9 cellular contexts compared by ENCODE assay signal in the genomic region with DNA sequence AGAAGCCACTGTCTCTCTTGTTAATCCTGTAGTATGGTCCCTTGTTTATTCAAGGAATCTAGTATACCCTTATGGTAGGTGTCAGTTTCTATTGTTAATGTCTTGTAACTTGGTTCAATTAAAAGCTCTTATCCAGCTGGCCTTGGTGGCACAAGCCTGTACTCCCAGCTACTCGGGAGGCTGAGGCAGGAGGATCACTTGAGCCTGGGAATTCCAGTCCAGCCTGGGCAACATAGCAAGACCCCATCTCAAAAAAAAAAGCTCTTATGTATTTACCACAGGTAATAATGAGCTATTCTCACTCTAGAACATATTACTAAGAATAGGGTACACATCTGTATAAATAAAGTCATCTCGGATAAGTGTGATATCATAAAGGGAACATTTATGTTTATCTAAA. TPM values are rescaled to one million over a fixed set of nuclear protein-coding genes. Genes with fewer than 3 reads are reported as not detected.
"Had no signal": no experiment of that assay in that cellular context is flagged by ENCODE, and none has a peak within 500 bp of the region (broad histone marks: within the 10 kb centered on the region; RNA-seq: fewer than 3 reads in every experiment).

No MANE protein-coding gene starts in this region.

- H3K9me3 ChIP-seq: HAP-1 had no signal

- H3K4me1 ChIP-seq: HAP-1 had no signal

- H3K4me3 Mint-ChIP-seq: IgD-negative memory B cell had no signal

- H3K27ac ChIP-seq: GM23248 had no signal

- H3K9me3 Mint-ChIP-seq: IgD-negative memory B cell had no signal

- H3K27me3 Mint-ChIP-seq: IgD-negative memory B cell had no signal

- H3K9ac ChIP-seq: GM23248 had no signal

- FAIRE-seq: HTR-8/SVneo had no signal

- H2AFZ ChIP-seq: GM23248 had no signal

- ATAC-seq: HCT116 had no signal

- H3K36me3 ChIP-seq: HAP-1 had no signal

- DNase-seq: GM23248, GOT3, H7, KG1 had no signal

- H3K4me3 ChIP-seq: GM23248, HAP-1 had no signal

RNA-seq across cellular contexts. Expression of a gene that starts 46.5 kb away (rescaled TPM):
- total RNA-seq: HT-29 had no signal
